Comparison of ENCODE assay signal across 16 cellular contexts in the genomic region with DNA sequence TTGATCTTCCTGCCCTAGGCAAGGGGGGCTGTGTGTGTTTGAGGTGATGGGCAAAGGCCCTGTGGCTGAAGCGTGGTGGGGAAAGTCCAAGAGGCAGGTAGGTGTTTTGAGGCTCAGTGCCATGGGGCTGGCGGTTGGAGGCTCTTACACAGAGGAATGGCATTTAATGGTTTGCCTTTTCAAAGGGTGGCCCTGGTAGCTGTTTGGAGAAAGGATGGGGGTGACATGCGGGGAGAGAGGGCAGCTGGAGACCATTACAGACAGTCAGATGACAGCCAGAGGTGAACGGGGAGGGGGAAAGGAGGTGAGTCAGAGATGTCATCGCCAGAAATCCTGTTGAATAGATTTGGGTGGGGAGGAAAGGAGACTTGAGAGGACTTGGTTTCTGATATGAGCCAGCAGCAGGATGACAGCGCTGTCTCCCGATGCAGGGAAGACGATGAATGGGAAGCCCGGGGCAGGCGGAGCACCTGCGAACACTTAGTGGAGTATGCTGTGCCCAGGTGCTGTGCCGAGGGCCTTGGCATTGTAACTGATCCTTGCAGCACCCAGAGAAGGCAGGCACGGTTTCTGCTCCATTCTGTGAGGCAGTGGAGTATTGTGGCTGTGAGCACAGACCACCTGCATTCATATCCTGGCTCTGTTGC. TPM values are rescaled to one million over a fixed set of nuclear protein-coding genes. Genes with fewer than 3 reads are reported as not detected.
A peak's percentile ranks its signal among the peaks of the same experiment; 100 is the strongest.
DNase-seq lines count a peak whose midpoint lies in the region; ATAC-seq and TF ChIP-seq lines count a peak whose summit lies in the region.
"Had no signal": no experiment of that assay in that cellular context is flagged by ENCODE, and none has a peak within 500 bp of the region (broad histone marks: within the 10 kb centered on the region; RNA-seq: fewer than 3 reads in every experiment).

No MANE protein-coding gene starts in this region.

- no peak for TF ChIP-seq CTCF in left ventricle myocardium inferior (IDR thresholded peaks at IDR 0.05; ENCODE audit: borderline replicate concordance)

- H3K27ac ChIP-seq in left ventricle myocardium inferior (replicated peaks): no peak overlapping the region
- no peak overlapping the region for H3K27ac ChIP-seq in caudate nucleus (ENCODE audit: low read depth, low read length)
- H3K27ac ChIP-seq: esophagus squamous epithelium, PC-9 had no signal

- H3K27me3 ChIP-seq in left ventricle myocardium inferior (ENCODE audit: low read depth): no peaks in the 10 kb centered on the region
- H3K27me3 ChIP-seq: esophagus squamous epithelium had no signal

- H3K4me3 ChIP-seq in left ventricle myocardium inferior: no peak overlapping the region
- H3K4me3 ChIP-seq: esophagus squamous epithelium, HAP-1, PC-9 had no signal

- DNase-seq in Right ventricle myocardium inferior (ENCODE audit: missing footprints) (peak; percentile 55), left ventricle myocardium inferior (no peak), M059J (ENCODE audit: low read depth) (peak; percentile 86), caudate nucleus (lab: John Stamatoyannopoulos, UW) (no peak)
- no peak for DNase-seq in activated naive CD8-positive, alpha-beta T cell treated with anti-CD3 and anti-CD28 coated beads, Interleukin-2, amount 50 U/mL, for 24 hours
- DNase-seq in stimulated activated naive CD8-positive, alpha-beta T cell treated with anti-CD3 and anti-CD28 coated beads, Interleukin-15, amount 100 ng/mL, for 72 hours: no peak
- no peak for DNase-seq in stimulated activated CD4-positive, alpha-beta T cell treated with anti-CD3 and anti-CD28 coated beads, Interleukin-4, amount 100 ng/mL, for 4 hours
- DNase-seq: activated CD4-positive, alpha-beta T cell treated with anti-CD3 and anti-CD28 coated beads, Interleukin-2, amount 50 U/mL, for 1 hour; effector CD8-positive, alpha-beta T cell; esophagus squamous epithelium; PC-9; right cardiac atrium; stimulated activated naive CD4-positive, alpha-beta T cell treated with Interleukin-2 at 50 U/mL for 16 hours had no signal

- ATAC-seq in Right ventricle myocardium inferior: no peak
- peak; percentile 6 for ATAC-seq in activated naive CD8-positive, alpha-beta T cell treated with anti-CD3 and anti-CD28 coated beads, Interleukin-2, amount 50 U/mL, for 24 hours
- no peak for ATAC-seq in stimulated activated naive CD8-positive, alpha-beta T cell treated with anti-CD3 and anti-CD28 coated beads, Interleukin-15, amount 100 ng/mL, for 72 hours
- ATAC-seq in GM21825 (IDR thresholded peaks at IDR 0.05; ENCODE audit: unreplicated experiment): no peak
- ATAC-seq: right cardiac atrium had no signal

- H3K36me3 ChIP-seq in left ventricle myocardium inferior: no peaks in the 10 kb centered on the region
- H3K36me3 ChIP-seq: esophagus squamous epithelium, HAP-1 had no signal

- no peaks in the 10 kb centered on the region for H3K9me3 ChIP-seq in left ventricle myocardium inferior (replicated peaks)
- H3K9me3 ChIP-seq: esophagus squamous epithelium, HAP-1 had no signal

- H3K4me1 ChIP-seq in left ventricle myocardium inferior: peaks cover 43% of the 10 kb centered on the region
- H3K4me1 ChIP-seq: HAP-1 had no signal

- H3K4me3 Mint-ChIP-seq in activated naive CD8-positive, alpha-beta T cell treated with anti-CD3 and anti-CD28 coated beads, Interleukin-2, amount 50 U/mL, for 24 hours: no peak overlapping the region
- peak overlapping the region; percentile 7 to 39 for H3K4me3 Mint-ChIP-seq in stimulated activated naive CD8-positive, alpha-beta T cell treated with anti-CD3 and anti-CD28 coated beads, Interleukin-15, amount 100 ng/mL, for 72 hours
- H3K4me3 Mint-ChIP-seq: type B pancreatic cell had no signal

- H3K4me1 Mint-ChIP-seq in activated naive CD8-positive, alpha-beta T cell treated with anti-CD3 and anti-CD28 coated beads, Interleukin-2, amount 50 U/mL, for 24 hours: peaks cover 66% of the 10 kb centered on the region
- peaks cover 95% of the 10 kb centered on the region for H3K4me1 Mint-ChIP-seq in stimulated activated naive CD8-positive, alpha-beta T cell treated with anti-CD3 and anti-CD28 coated beads, Interleukin-15, amount 100 ng/mL, for 72 hours

- H3K27ac Mint-ChIP-seq in activated naive CD8-positive, alpha-beta T cell treated with anti-CD3 and anti-CD28 coated beads, Interleukin-2, amount 50 U/mL, for 24 hours: peak overlapping the region; percentile 24
- peak overlapping the region in 1 of 2 donors; percentile 2 for H3K27ac Mint-ChIP-seq in stimulated activated naive CD8-positive, alpha-beta T cell treated with anti-CD3 and anti-CD28 coated beads, Interleukin-15, amount 100 ng/mL, for 72 hours
- H3K27ac Mint-ChIP-seq: type B pancreatic cell had no signal

- no peaks in the 10 kb centered on the region for H3K9me3 Mint-ChIP-seq in activated naive CD8-positive, alpha-beta T cell treated with anti-CD3 and anti-CD28 coated beads, Interleukin-2, amount 50 U/mL, for 24 hours
- H3K9me3 Mint-ChIP-seq in stimulated activated naive CD8-positive, alpha-beta T cell treated with anti-CD3 and anti-CD28 coated beads, Interleukin-15, amount 100 ng/mL, for 72 hours: peaks cover 0 to 5% of the 10 kb centered on the region in 2 donors
- H3K9me3 Mint-ChIP-seq: type B pancreatic cell had no signal

- peaks cover 42% of the 10 kb centered on the region for H3K27me3 Mint-ChIP-seq in activated naive CD8-positive, alpha-beta T cell treated with anti-CD3 and anti-CD28 coated beads, Interleukin-2, amount 50 U/mL, for 24 hours
- H3K27me3 Mint-ChIP-seq in stimulated activated naive CD8-positive, alpha-beta T cell treated with anti-CD3 and anti-CD28 coated beads, Interleukin-15, amount 100 ng/mL, for 72 hours: no peaks in the 10 kb centered on the region
- H3K27me3 Mint-ChIP-seq: type B pancreatic cell had no signal

- intact Hi-C loops in Right ventricle myocardium inferior (cut with DNase I) (no loop called here), left ventricle myocardium inferior (cut with micrococcal nuclease) (no loop called here)

- peaks cover 5% of the 10 kb centered on the region for H3K36me3 Mint-ChIP-seq in activated naive CD8-positive, alpha-beta T cell treated with anti-CD3 and anti-CD28 coated beads, Interleukin-2, amount 50 U/mL, for 24 hours (ENCODE audit: low read depth)
- H3K36me3 Mint-ChIP-seq: type B pancreatic cell had no signal

RNA-seq across cellular contexts. Expression of a gene that starts 56.3 kb away (rescaled TPM):
- total RNA-seq in Right ventricle myocardium inferior (19.5 TPM), left ventricle myocardium inferior (18.0 TPM)
- 3.3 and 4.4 TPM in 2 replicates for total RNA-seq in M059J (2014; rRNA removed; shearing (Covaris generic))

Comparison
In these comparisons a context has a peak if more than half of its experiments do, and no peak if none do; other contexts are left out.
1. DNase-seq: peak in Right ventricle myocardium inferior (single experiment) and M059J (single experiment); none in left ventricle myocardium inferior (single experiment), activated naive CD8-positive, alpha-beta T cell treated with anti-CD3 and anti-CD28 coated beads, Interleukin-2, amount 50 U/mL, for 24 hours (single experiment), stimulated activated naive CD8-positive, alpha-beta T cell treated with anti-CD3 and anti-CD28 coated beads, Interleukin-15, amount 100 ng/mL, for 72 hours (0 of 2), stimulated activated CD4-positive, alpha-beta T cell treated with anti-CD3 and anti-CD28 coated beads, Interleukin-4, amount 100 ng/mL, for 4 hours (0 of 2) and caudate nucleus (0 of 61).